In the genomic region with DNA sequence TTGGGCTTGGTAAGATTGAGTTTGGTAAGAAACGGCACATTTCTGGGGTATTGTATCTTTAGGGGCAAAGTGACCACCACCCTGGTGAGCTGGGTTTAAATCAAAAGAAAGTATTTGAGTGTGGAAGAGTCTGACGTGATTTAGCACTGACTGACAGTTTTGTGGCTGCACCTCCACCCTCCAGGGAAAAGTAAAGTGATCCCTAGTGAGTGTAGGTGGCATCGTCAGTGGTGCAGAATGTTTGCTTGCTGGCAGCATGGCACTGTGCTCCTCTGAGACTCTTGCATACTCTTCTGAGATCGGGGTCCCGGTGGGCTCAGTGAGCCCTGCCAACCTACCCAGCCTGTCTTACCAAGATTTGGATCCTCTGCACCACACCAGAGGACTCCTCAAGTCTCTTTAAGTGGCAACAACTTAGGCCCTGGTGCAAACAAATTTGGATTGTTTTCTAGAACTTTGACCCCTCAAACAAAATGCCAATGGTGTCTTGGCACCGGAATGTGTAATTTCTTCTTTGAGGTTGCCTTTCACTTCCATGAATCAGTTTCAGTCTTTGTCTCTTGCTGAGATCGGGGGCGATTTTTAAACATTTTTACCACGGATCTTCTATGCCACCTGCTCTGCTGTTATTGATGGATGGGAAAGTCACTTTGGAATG, we compare ENCODE assay signal across 15 cellular contexts. TPM values are rescaled to one million over a fixed set of nuclear protein-coding genes. Genes with fewer than 3 reads are reported as not detected.
DNase-seq lines count a peak whose midpoint lies in the region; ATAC-seq, FAIRE-seq and TF ChIP-seq lines count a peak whose summit lies in the region.
"Had no signal": no experiment of that assay in that cellular context is flagged by ENCODE, and none has a peak within 500 bp of the region (broad histone marks: within the 10 kb centered on the region; RNA-seq: fewer than 3 reads in every experiment).

No MANE protein-coding gene starts in this region.

- peak overlapping the region; percentile 83 for H3K27ac ChIP-seq in GM12878 (ENCODE audit: control insufficient read depth, insufficient read depth)
- no peak overlapping the region for H3K27ac ChIP-seq in H9 (ENCODE audit: insufficient read length, low read depth, low read length)
- H3K27ac ChIP-seq: breast epithelium, sigmoid colon had no signal

- POLR2A ChIA-PET in GM12878 (lab: Charles Lee), result interaction anchor here (0.6 to 2.1 kb wide), 5 partner anchors 8 to 59 kb away, joined by 4 to 7 read pairs (median 5); no protein-coding TSS in a partner anchor

- no peak overlapping the region for H2AK5ac ChIP-seq in H9 (ENCODE audit: insufficient read length, low read length)

- H3K79me2 ChIP-seq in GM12878 (ENCODE audit: control insufficient read depth, insufficient read depth, low read length) (peaks cover 63% of the 10 kb centered on the region), H9 (ENCODE audit: insufficient read depth, low read length) (no peaks in the 10 kb centered on the region)

- H2BK5ac ChIP-seq in H9 (ENCODE audit: insufficient read length, low read length), result no peak overlapping the region

- SMC1A ChIA-PET in GM12878 (lab: Charles Lee; ENCODE audit: uncharacterized antibody, unreplicated experiment), result interaction anchor here (0.9 to 11.3 kb wide), 10 partner anchors 11 to 175 kb away, joined by 3 to 466 read pairs (median 8); no protein-coding TSS in a partner anchor

- no peak overlapping the region for H2BK120ac ChIP-seq in H9 (ENCODE audit: low read depth, low read length, poor library complexity, severe bottlenecking)

- peaks cover 18% of the 10 kb centered on the region for H3K4me1 ChIP-seq in GM12878 (ENCODE audit: control insufficient read depth, insufficient read depth, low read length)
- no peaks in the 10 kb centered on the region for H3K4me1 ChIP-seq in H9 (ENCODE audit: insufficient read depth, low read length)
- H3K4me1 ChIP-seq: breast epithelium had no signal

- H3K9me3 Mint-ChIP-seq in activated T-cell treated with anti-CD3 and anti-CD28 coated beads, Interleukin-2, amount 50 U/mL, for 72 hours, result no peaks in the 10 kb centered on the region
- H3K9me3 Mint-ChIP-seq in stimulated activated effector memory CD8-positive, alpha-beta T cell treated with anti-CD3 and anti-CD28 coated beads, Interleukin-12 subunit alpha, Interleukin-12 subunit beta, amount 100 ng/mL, for 72 hours, result no peaks in the 10 kb centered on the region
- H3K9me3 Mint-ChIP-seq in H9, result no peaks in the 10 kb centered on the region; a peak in 2 of 5 replicates
- H3K9me3 Mint-ChIP-seq in mesothelial cell of epicardium, result no peaks in the 10 kb centered on the region
- H3K9me3 Mint-ChIP-seq: type B pancreatic cell had no signal

- peaks cover 87% of the 10 kb centered on the region for H3K4me1 Mint-ChIP-seq in activated T-cell treated with anti-CD3 and anti-CD28 coated beads, Interleukin-2, amount 50 U/mL, for 72 hours (ENCODE audit: low read depth)
- H3K4me1 Mint-ChIP-seq in stimulated activated effector memory CD8-positive, alpha-beta T cell treated with anti-CD3 and anti-CD28 coated beads, Interleukin-12 subunit alpha, Interleukin-12 subunit beta, amount 100 ng/mL, for 72 hours, result peaks cover 76% of the 10 kb centered on the region
- H3K4me1 Mint-ChIP-seq in H9 (peaks cover 24 to 31% of the 10 kb centered on the region in 2 experiments), mesothelial cell of epicardium (peaks cover 10% of the 10 kb centered on the region)

- DNase-seq in activated T-cell treated with anti-CD3 and anti-CD28 coated beads, Interleukin-2, amount 50 U/mL, for 72 hours, result no peak
- DNase-seq in activated T-cell treated with anti-CD3 and anti-CD28 coated beads, Interleukin-2, amount 50 U/mL, for 48 hours, result no peak
- DNase-seq in NB4 (ENCODE audit: low read depth), result no peak
- no peak for DNase-seq in GM12878 (ENCODE audit: low read depth, low spot score)
- DNase-seq in stimulated activated effector memory CD8-positive, alpha-beta T cell treated with anti-CD3 and anti-CD28 coated beads, Interleukin-12 subunit alpha, Interleukin-12 subunit beta, amount 100 ng/mL, for 72 hours (ENCODE audit: low spot score in 2 of 2), result no peak
- DNase-seq in NOMO-1 treated with dmso at 0.1 percent for 144 hours (lab: John Stamatoyannopoulos, UW; ENCODE audit: unreplicated experiment), result no peak
- DNase-seq in H9, result no peak
- no peak for DNase-seq in mesothelial cell of epicardium (ENCODE audit: low spot score in 2 of 2, unreplicated experiment in 2 of 2)
- DNase-seq: activated naive CD4-positive, alpha-beta T cell; NCI-H2107; NCI-H774; sigmoid colon had no signal

- H3K4me2 ChIP-seq in GM12878 (ENCODE audit: control insufficient read depth, insufficient read depth) (peak overlapping the region; percentile 99), H9 (ENCODE audit: insufficient read depth, insufficient read length, low read length) (no peak overlapping the region)

- no peaks in the 10 kb centered on the region for H3K79me1 ChIP-seq in H9 (ENCODE audit: insufficient read depth, low read depth, low read length, poor library complexity, severe bottlenecking)

- H4K5ac ChIP-seq in H9 (ENCODE audit: insufficient read length, low read depth, low read length), result no peak overlapping the region

- H3K27ac Mint-ChIP-seq in activated T-cell treated with anti-CD3 and anti-CD28 coated beads, Interleukin-2, amount 50 U/mL, for 72 hours, result peak overlapping the region; percentile 70
- peak overlapping the region; percentile 97 for H3K27ac Mint-ChIP-seq in stimulated activated effector memory CD8-positive, alpha-beta T cell treated with anti-CD3 and anti-CD28 coated beads, Interleukin-12 subunit alpha, Interleukin-12 subunit beta, amount 100 ng/mL, for 72 hours
- H3K27ac Mint-ChIP-seq in H9 (no peak overlapping the region), mesothelial cell of epicardium (no peak overlapping the region)
- H3K27ac Mint-ChIP-seq: type B pancreatic cell had no signal

- H3K36me3 ChIP-seq in GM12878 (ENCODE audit: control insufficient read depth in 2 of 2, insufficient read depth in 2 of 2, low read length in 1 of 2), result peaks cover 0 to 5% of the 10 kb centered on the region in 2 experiments; a peak in 2 of 4 replicates
- H3K36me3 ChIP-seq: breast epithelium, sigmoid colon had no signal

- CTCF ChIA-PET in GM12878 (lab: Yijun Ruan, JAX), result interaction anchor here (0.9 to 7.5 kb wide), 7 partner anchors 11 to 171 kb away, joined by 3 to 134 read pairs (median 20); no protein-coding TSS in a partner anchor

- FAIRE-seq in GM12878 (lab: Jason Lieb, UNC), result no peak

- H2AFZ ChIP-seq in GM12878 (ENCODE audit: control insufficient read depth, low read depth, low read length), result no peak overlapping the region
- no peak overlapping the region for H2AFZ ChIP-seq in H9 (ENCODE audit: low read length)

- H3K27me3 ChIP-seq in GM12878 (replicated peaks in 1 of 2; ENCODE audit: control insufficient read depth in 2 of 2, insufficient read depth in 2 of 2, low read length in 1 of 2) (no peaks in the 10 kb centered on the region), H9 (ENCODE audit: insufficient read depth, low read length) (peaks cover 11% of the 10 kb centered on the region; the same call in 1 of the 2 replicates)
- H3K27me3 ChIP-seq: sigmoid colon had no signal

- H3K9me3 ChIP-seq in GM12878 (replicated peaks; ENCODE audit: control insufficient read depth, insufficient read depth, low read length), result no peaks in the 10 kb centered on the region
- no peaks in the 10 kb centered on the region for H3K9me3 ChIP-seq in H9 (ENCODE audit: control insufficient read depth, low read depth, low read length)
- H3K9me3 ChIP-seq: breast epithelium, sigmoid colon had no signal

- H3K9ac ChIP-seq in GM12878 (ENCODE audit: control insufficient read depth, insufficient read depth, low read length) (peak overlapping the region; percentile 90), H9 (ENCODE audit: extremely low read depth, insufficient read length, low read length) (no peak overlapping the region)

- in situ Hi-C loops in GM12878 (cut with MboI), result no loop called here

- no peak overlapping the region for H2BK12ac ChIP-seq in H9 (ENCODE audit: insufficient read length, low read depth, low read length)

- no peak for TF ChIP-seq POLR2A in NB4 (IDR thresholded peaks at IDR 0.05; ENCODE audit: extremely low read depth, insufficient read length)
- TF ChIP-seq POLR2A in GM12878 (IDR thresholded peaks at IDR 0.05; ENCODE audit: low read depth, low read length), result no peak

- no peak overlapping the region for H3K23ac ChIP-seq in H9 (ENCODE audit: insufficient read length, low read depth, low read length)

- no peak overlapping the region for H2BK15ac ChIP-seq in H9 (ENCODE audit: low read depth, low read length)

- intact Hi-C loops in GM12878 (cut with micrococcal nuclease; ENCODE audit: unreplicated experiment), result loop anchor here (1.0 to 5.0 kb wide), 2 partner anchors 191 to 198 kb away; no protein-coding TSS in a partner anchor

- H3T11ph ChIP-seq in H9 (ENCODE audit: low read length), result no peak overlapping the region

- no peak overlapping the region for H4K8ac ChIP-seq in H9 (replicated peaks; ENCODE audit: insufficient read length, low read depth, low read length)

- under 1% methylated on average over 9 of the region's 9 CpGs for whole genome bisulfite sequencing in GM12878 (ENCODE audit: insufficient coverage, insufficient replicate concordance, low lambda C conversion rate, missing lambda C conversion rate)
- no CpG with 5 or more reads among the region's 9 CpGs for WGBS in H9 (ENCODE audit: extremely low coverage, insufficient read length, low lambda C conversion rate)

- RAD21 ChIA-PET in GM12878 (lab: Charles Lee; ENCODE audit: unreplicated experiment), result interaction anchor here (0.9 to 7.5 kb wide), 7 partner anchors 22 to 172 kb away, joined by 4 to 177 read pairs (median 13); no protein-coding TSS in a partner anchor

- H3K4me3 Mint-ChIP-seq in activated T-cell treated with anti-CD3 and anti-CD28 coated beads, Interleukin-2, amount 50 U/mL, for 72 hours, result peak overlapping the region; percentile 87 to 99
- H3K4me3 Mint-ChIP-seq in stimulated activated effector memory CD8-positive, alpha-beta T cell treated with anti-CD3 and anti-CD28 coated beads, Interleukin-12 subunit alpha, Interleukin-12 subunit beta, amount 100 ng/mL, for 72 hours, result peak overlapping the region; percentile 100
- H3K4me3 Mint-ChIP-seq in H9, result no peak overlapping the region
- H3K4me3 Mint-ChIP-seq in mesothelial cell of epicardium, result no peak overlapping the region

- TF ChIP-seq EP300 in GM12878 (IDR thresholded peaks at IDR 0.05; ENCODE audit: borderline replicate concordance in 1 of 2, control insufficient read depth in 1 of 2, low read depth in 2 of 2, low read length in 2 of 2), result no peak

- H3K56ac ChIP-seq in H9 (ENCODE audit: insufficient read length, low read depth, low read length), result no peak overlapping the region

- peak overlapping the region; percentile 71 for H3K4me3 ChIP-seq in NB4 (ENCODE audit: low read depth, low read length)
- peak overlapping the region; percentile 97 for H3K4me3 ChIP-seq in GM12878
- H3K4me3 ChIP-seq: breast epithelium, sigmoid colon had no signal

- no TSS peak for BruUV-seq in GM12878 (replicated peaks; lab: Mats Ljungman, UMichigan)

- peaks cover 12% of the 10 kb centered on the region for H3K23me2 ChIP-seq in H9 (ENCODE audit: insufficient read length, low read depth, low read length, poor library complexity, severe bottlenecking)

- no peak overlapping the region for H3K4ac ChIP-seq in H9 (ENCODE audit: low read depth, low read length)

- H4K91ac ChIP-seq in H9 (ENCODE audit: insufficient read length, low read depth, low read length), result no peak overlapping the region

- ATAC-seq in activated T-cell treated with anti-CD3 and anti-CD28 coated beads, Interleukin-2, amount 50 U/mL, for 72 hours (replicated peaks in 1 of 2), result no peak
- ATAC-seq in GM12878, result no peak
- no peak for ATAC-seq in stimulated activated effector memory CD8-positive, alpha-beta T cell treated with anti-CD3 and anti-CD28 coated beads, Interleukin-12 subunit alpha, Interleukin-12 subunit beta, amount 100 ng/mL, for 72 hours

- TF ChIP-seq RAD21 in GM12878 (IDR thresholded peaks at IDR 0.05; ENCODE audit: insufficient read depth, low read depth, low read length), result no peak

- H3K18ac ChIP-seq in H9 (ENCODE audit: insufficient read length, low read depth, low read length), result no peak overlapping the region

- no peaks in the 10 kb centered on the region for H3K27me3 Mint-ChIP-seq in activated T-cell treated with anti-CD3 and anti-CD28 coated beads, Interleukin-2, amount 50 U/mL, for 72 hours (ENCODE audit: low read depth)
- H3K27me3 Mint-ChIP-seq in H9 (ENCODE audit: low read depth) (peaks cover 67% of the 10 kb centered on the region), mesothelial cell of epicardium (ENCODE audit: low read depth) (peaks cover 82% of the 10 kb centered on the region)

- H3K36me3 Mint-ChIP-seq in activated T-cell treated with anti-CD3 and anti-CD28 coated beads, Interleukin-2, amount 50 U/mL, for 72 hours (ENCODE audit: insufficient read depth in 2 of 2), result peaks cover 3 to 6% of the 10 kb centered on the region in 2 donors
- peaks cover 45% of the 10 kb centered on the region for H3K36me3 Mint-ChIP-seq in stimulated activated effector memory CD8-positive, alpha-beta T cell treated with anti-CD3 and anti-CD28 coated beads, Interleukin-12 subunit alpha, Interleukin-12 subunit beta, amount 100 ng/mL, for 72 hours
- H3K36me3 Mint-ChIP-seq in H9 (ENCODE audit: insufficient read depth in 1 of 3, low read depth in 3 of 3) (no peaks in the 10 kb centered on the region), mesothelial cell of epicardium (no peaks in the 10 kb centered on the region)
- H3K36me3 Mint-ChIP-seq: type B pancreatic cell had no signal

- no peak for TF ChIP-seq CTCF in NB4 (IDR thresholded peaks at IDR 0.05; ENCODE audit: low read depth, low read length)
- no peak for TF ChIP-seq CTCF in GM12878 (IDR thresholded peaks at IDR 0.05 in 2 of 3, conservative IDR thresholded peaks at IDR 0.05 in 1 of 3; ENCODE audit: control insufficient read depth in 2 of 3, extremely low read depth in 1 of 3, insufficient read depth in 1 of 3, low read depth in 3 of 3, low read length in 3 of 3)
- TF ChIP-seq CTCF in H9 (conservative IDR thresholded peaks at IDR 0.05), result no peak
- no peak for TF ChIP-seq CTCF in mesothelial cell of epicardium (IDR thresholded peaks at IDR 0.05; ENCODE audit: unreplicated experiment)

- H3K14ac ChIP-seq in H9 (ENCODE audit: insufficient read depth, low read length), result no peak overlapping the region

- no peak overlapping the region for H2BK20ac ChIP-seq in H9 (ENCODE audit: low read depth, low read length, poor library complexity, severe bottlenecking)

- H4K20me1 ChIP-seq in GM12878 (ENCODE audit: control insufficient read depth, insufficient read depth), result no peaks in the 10 kb centered on the region
- H4K20me1 ChIP-seq in H9 (ENCODE audit: control insufficient read depth, insufficient read depth, insufficient read length), result no peaks in the 10 kb centered on the region

RNA-seq across cellular contexts. Expression of gene PRKCB, which starts 2.8 kb away (rescaled TPM):
- 10 to 100 TPM; 72.1 to 77.0 TPM for total RNA-seq in activated T-cell treated with anti-CD3 and anti-CD28 coated beads, Interleukin-2, amount 50 U/mL, for 72 hours
- 650 and 657 TPM in 2 replicates for total RNA-seq in GM12878 (2013; cell fraction: nucleolus; rRNA removed)
- total RNA-seq in GM12878 (2014; rRNA removed) (106 and 118 TPM in 2 replicates), GM12878 (2014; rRNA removed; fragmentation: Illumina TruSeq; extraction: Trizol) (117 and 119 TPM in 2 replicates), GM12878 (2021) (148 and 158 TPM in 2 replicates), H9 (2021) (7.0 and 7.7 TPM in 2 replicates), mesothelial cell of epicardium (0.27 to 0.38 TPM (median 0.27 TPM) in 3 replicates)
- 86.6 TPM for polyA plus RNA-seq in GM12878 (2011; ENCODE audit: low read depth)
- polyA plus RNA-seq in GM12878 (2011; rRNA removed) (134 and 135 TPM in 2 replicates), GM12878 (2014; fragmentation: Illumina TruSeq; extraction: Trizol) (121 and 128 TPM in 2 replicates), GM12878 (2014; fragmentation: Nextera tagmentation; extraction: Ambion mirVana) (10 to 100 TPM; 42.4 to 60.2 TPM), GM12878 (2014; rRNA removed) (85.3 and 88.3 TPM in 2 replicates), GM12878 (2016; fragmentation: Nextera tagmentation; extraction: Ambion mirVana) (10 to 100 TPM; 21.4 to 22.3 TPM)
- polyA plus RNA-seq in GM12878 (2011; cell fraction: cytosol; rRNA removed), result 105 and 107 TPM in 2 replicates
- 96.5 and 127 TPM in 2 replicates for polyA plus RNA-seq in GM12878 (2011; cell fraction: nucleus; rRNA removed)
- 126 and 129 TPM in 2 replicates for polyA plus RNA-seq in GM12878 (2012)
- 463 and 485 TPM in 2 replicates for polyA minus RNA-seq in GM12878 (2011; rRNA and poly(A)+ RNA removed)
- polyA minus RNA-seq in GM12878 (2011; cell fraction: cytosol; rRNA and poly(A)+ RNA removed), result 91.7 and 117 TPM in 2 replicates
- polyA minus RNA-seq in GM12878 (2011; cell fraction: nucleus; rRNA and poly(A)+ RNA removed), result 99.0 and 165 TPM in 2 replicates
- total RNA-seq: RPMI7951 had no signal

Comparison
In these comparisons a context has a peak if more than half of its experiments do, and no peak if none do; other contexts are left out.
1. H3K27ac Mint-ChIP-seq: peak in activated T-cell treated with anti-CD3 and anti-CD28 coated beads, Interleukin-2, amount 50 U/mL, for 72 hours (single experiment) and stimulated activated effector memory CD8-positive, alpha-beta T cell treated with anti-CD3 and anti-CD28 coated beads, Interleukin-12 subunit alpha, Interleukin-12 subunit beta, amount 100 ng/mL, for 72 hours (single experiment); none in H9 (0 of 3) and mesothelial cell of epicardium (single experiment).
2. H3K4me3 Mint-ChIP-seq: peak in activated T-cell treated with anti-CD3 and anti-CD28 coated beads, Interleukin-2, amount 50 U/mL, for 72 hours (2 of 2) and stimulated activated effector memory CD8-positive, alpha-beta T cell treated with anti-CD3 and anti-CD28 coated beads, Interleukin-12 subunit alpha, Interleukin-12 subunit beta, amount 100 ng/mL, for 72 hours (single experiment); none in H9 (0 of 2) and mesothelial cell of epicardium (single experiment).